In genomic region chr9:134642385-134643181, GRCh38 we compare ENCODE assay signal across 8 cellular contexts. TPM values are rescaled to one million over a fixed set of nuclear protein-coding genes. Genes with fewer than 3 reads are reported as not detected.
A peak's percentile ranks its signal among the peaks of the same experiment; 100 is the strongest.
DNase-seq lines count a peak whose midpoint lies in the region; ATAC-seq, FAIRE-seq and TF ChIP-seq lines count a peak whose summit lies in the region.

No MANE protein-coding gene starts in this region.

- H3K4me1 ChIP-seq in iPS-15b (ENCODE audit: control insufficient read depth, insufficient read depth, low read length) (peaks cover 2% of the 10 kb centered on the region), skeletal muscle tissue (ENCODE audit: control insufficient read depth in 3 of 3, insufficient read depth in 3 of 3, low read length in 3 of 3) (peaks cover 26 to 34% (median 32%) of the 10 kb centered on the region in 3 donors)

- no peak for ATAC-seq in GM18873 (IDR thresholded peaks at IDR 0.05; ENCODE audit: low FRiP score, unreplicated experiment)
- no peak for ATAC-seq in HG03342 (IDR thresholded peaks at IDR 0.05; ENCODE audit: unreplicated experiment)

- FAIRE-seq in D721Med (lab: Jason Lieb, UNC): no peak

- peak overlapping the region; percentile 64 for H3K4me3 ChIP-seq in iPS-15b (ENCODE audit: low read depth, low read length)
- peak overlapping the region; percentile 46 to 68 (median 67) for H3K4me3 ChIP-seq in skeletal muscle tissue (ENCODE audit: low read length in 3 of 3)

- H3K27me3 ChIP-seq in iPS-15b (ENCODE audit: control insufficient read depth, insufficient read depth, low read length) (no peaks in the 10 kb centered on the region), skeletal muscle tissue (ENCODE audit: control insufficient read depth in 3 of 3, insufficient read depth in 3 of 3, low read length in 3 of 3) (peaks cover 46 to 78% (median 47%) of the 10 kb centered on the region in 3 donors)

- H3K9me3 ChIP-seq in iPS-15b (ENCODE audit: control insufficient read depth, insufficient read depth, low read length) (no peaks in the 10 kb centered on the region), skeletal muscle tissue (ENCODE audit: control insufficient read depth in 3 of 3, low read length in 3 of 3) (no peaks in the 10 kb centered on the region)

- peak; percentile 49 for DNase-seq in GM20000 (ENCODE audit: low spot score)
- DNase-seq in amniotic epithelial cell (ENCODE audit: low read depth): peak; percentile 88
- DNase-seq in D721Med (ENCODE audit: insufficient read length, low spot score): no peak
- no peak for DNase-seq in midbrain (lab: John Stamatoyannopoulos, UW)

- TF ChIP-seq CTCF in GM20000 (IDR thresholded peaks at IDR 0.05; ENCODE audit: extremely low read depth, missing control alignments): no peak
- no peak for TF ChIP-seq CTCF in D721Med (IDR thresholded peaks at IDR 0.05; ENCODE audit: insufficient read depth, missing control alignments)

- H3K27ac ChIP-seq in skeletal muscle tissue (ENCODE audit: low read depth, low read length): peak overlapping the region; percentile 83

- H3K36me3 ChIP-seq in iPS-15b (ENCODE audit: control insufficient read depth, insufficient read depth, low read length) (peaks cover 2% of the 10 kb centered on the region), skeletal muscle tissue (ENCODE audit: control insufficient read depth in 3 of 3, insufficient read depth in 3 of 3, low read length in 3 of 3) (no peaks in the 10 kb centered on the region)

- H3K9ac ChIP-seq in iPS-15b (ENCODE audit: low read depth, low read length) (no peak overlapping the region), skeletal muscle tissue (ENCODE audit: low read depth in 1 of 3, low read length in 3 of 3) (peak overlapping the region in 2 of 3 donors; percentile 62 to 64)

RNA-seq across cellular contexts. Expression of gene COL5A1, which starts 1.0 kb away (rescaled TPM):
- 258 TPM for total RNA-seq in skeletal muscle tissue

Comparison
In these comparisons a context has a peak if more than half of its experiments do, and no peak if none do; other contexts are left out.
1. DNase-seq: peak in GM20000 (single experiment) and amniotic epithelial cell (single experiment); none in D721Med (single experiment) and midbrain (single experiment).